ENCODE assay signal across 8 cellular contexts in the genomic region with DNA sequence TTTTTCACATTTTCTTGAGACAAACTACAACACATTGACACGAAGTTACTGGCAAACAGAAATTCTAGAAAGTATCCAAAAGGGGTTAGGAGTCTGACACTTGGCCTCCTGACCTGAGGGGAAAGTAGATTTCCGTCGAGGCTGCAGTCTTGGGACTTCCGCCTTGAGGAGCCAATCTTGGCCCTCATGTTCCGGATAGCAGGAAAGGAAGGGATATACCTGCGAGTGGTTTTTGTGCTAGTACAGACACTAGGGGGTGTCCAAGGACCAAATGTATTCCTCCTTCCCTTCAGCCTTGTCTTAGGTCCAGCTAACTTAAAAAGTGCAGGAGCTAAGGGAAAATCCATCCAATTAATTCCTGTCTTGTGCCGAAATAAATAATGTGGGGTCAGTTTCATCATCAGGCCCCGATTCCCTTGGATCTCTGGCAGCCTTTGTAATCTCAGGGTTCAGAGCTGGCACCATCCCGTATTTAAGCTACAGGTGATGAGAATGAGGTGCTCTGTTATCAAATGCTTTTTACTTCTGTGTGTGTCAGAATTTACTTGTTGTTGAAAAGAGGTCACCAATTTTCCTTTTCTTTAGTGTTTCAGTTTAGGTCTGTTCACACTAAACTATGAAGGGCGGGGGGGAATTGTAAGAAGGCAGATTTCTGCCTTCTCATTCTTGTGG.
DNase-seq lines count a peak whose midpoint lies in the region; ATAC-seq and TF ChIP-seq lines count a peak whose summit lies in the region.

No MANE protein-coding gene starts in this region.

- no peak overlapping the region for H3K9ac ChIP-seq in DND-41 (ENCODE audit: low read depth, low read length)

- TF ChIP-seq CTCF in DND-41 (IDR thresholded peaks at IDR 0.05; ENCODE audit: borderline replicate concordance, extremely low read depth, low read length, poor library complexity, severe bottlenecking) = peak; percentile 67
- peak; percentile 87 for TF ChIP-seq CTCF in VCaP (conservative IDR thresholded peaks at IDR 0.05)

- H3K36me3 ChIP-seq in DND-41 (ENCODE audit: insufficient read depth, low read length) = no peaks in the 10 kb centered on the region

- H2AFZ ChIP-seq in DND-41 (ENCODE audit: low read depth, low read length) = no peak overlapping the region

- H3K4me3 ChIP-seq in DND-41 (ENCODE audit: low read depth in 1 of 2, low read length in 2 of 2) = no peak overlapping the region
- H3K4me3 ChIP-seq in skeletal muscle cell (ENCODE audit: low read depth, low read length) = no peak overlapping the region

- H3K27me3 ChIP-seq in DND-41 (ENCODE audit: insufficient read depth, low read length, poor library complexity) = peaks cover 5% of the 10 kb centered on the region

- DNase-seq in DND-41 (peak; percentile 10), NCI-H2227 (lab: John Stamatoyannopoulos, UW; ENCODE audit: unreplicated experiment) (peak; percentile 78), left ventricle myocardium superior (no peak), skeletal muscle cell (ENCODE audit: low read depth) (peak; percentile 25), middle frontal gyrus (ENCODE audit: extremely low spot score, low spot score) (no peak)

- intact Hi-C loops in left ventricle myocardium superior (cut with micrococcal nuclease) = no loop called here

- H3K4me1 ChIP-seq in DND-41 (ENCODE audit: insufficient read depth, low read length) = no peaks in the 10 kb centered on the region

- no peak overlapping the region for H3K4me2 ChIP-seq in DND-41 (ENCODE audit: insufficient read depth, low read length)

- H4K20me1 ChIP-seq in DND-41 (ENCODE audit: insufficient read depth, low read length) = no peaks in the 10 kb centered on the region

- no peaks in the 10 kb centered on the region for H3K79me2 ChIP-seq in DND-41 (ENCODE audit: insufficient read depth, low read length)

- H3K9me3 ChIP-seq in DND-41 (ENCODE audit: insufficient read depth, low read length, severe bottlenecking) = no peaks in the 10 kb centered on the region

- peak; percentile 58; the same call in 2 of the 3 replicates for ATAC-seq in DND-41 (ENCODE audit: insufficient read depth, low read depth)
- ATAC-seq in GM19397 (IDR thresholded peaks at IDR 0.05; ENCODE audit: unreplicated experiment) = peak; percentile 91
- ATAC-seq in HG03378 (IDR thresholded peaks at IDR 0.05; ENCODE audit: unreplicated experiment) = peak; percentile 82
- ATAC-seq in left ventricle myocardium superior = peak; percentile 48

- H3K27ac ChIP-seq in DND-41 (ENCODE audit: low read length) (no peak overlapping the region), VCaP (no peak overlapping the region)

Comparison
In these comparisons a context has a peak if more than half of its experiments do, and no peak if none do; other contexts are left out.
1. DNase-seq: peak in DND-41 (single experiment), NCI-H2227 (single experiment) and skeletal muscle cell (single experiment); none in left ventricle myocardium superior (single experiment) and middle frontal gyrus (single experiment).
2. Peak in every context shown above with its lines, with median percentiles within 50 percentile points of each other: ATAC-seq.